Comparison of ENCODE assay signal across 8 cellular contexts in the genomic region with DNA sequence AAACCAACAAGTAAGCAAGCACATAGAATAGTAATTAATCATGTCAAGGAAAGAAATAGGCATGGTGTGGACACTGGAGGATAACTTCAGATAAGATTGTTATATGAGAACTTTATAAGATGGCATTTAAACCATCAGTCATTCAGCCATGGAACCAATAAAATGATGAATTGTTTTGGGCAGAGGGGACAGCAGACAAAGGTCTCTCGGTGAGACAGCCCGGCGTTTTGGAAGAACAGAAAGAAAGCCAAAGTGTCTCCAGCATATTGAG. TPM values are rescaled to one million over a fixed set of nuclear protein-coding genes. Genes with fewer than 3 reads are reported as not detected.
DNase-seq lines count a peak whose midpoint lies in the region; ATAC-seq, FAIRE-seq and TF ChIP-seq lines count a peak whose summit lies in the region.

No MANE protein-coding gene starts in this region.

- intact Hi-C loops in mucosa of descending colon (cut with DNase I, micrococcal nuclease) = no loop called here

- peak; percentile 76 for FAIRE-seq in islet of Langerhans (lab: Jason Lieb, UNC)

- peak; percentile 5 for DNase-seq in NCI-H2107 treated with DMSO at 0.1 percent for 48 hours (lab: John Stamatoyannopoulos, UW; ENCODE audit: unreplicated experiment)
- no peak for DNase-seq in NCI-H2107 (lab: John Stamatoyannopoulos, UW)
- no peak for DNase-seq in stimulated activated naive CD8-positive, alpha-beta T cell treated with anti-CD3 and anti-CD28 coated beads, Interleukin-15, amount 100 ng/mL, for 72 hours
- DNase-seq in cerebellar nuclear complex (lab: John Stamatoyannopoulos, UW) = no peak
- DNase-seq in activated CD4-positive, CD25-positive, alpha-beta regulatory T cell (lab: John Stamatoyannopoulos, UW) = no peak
- DNase-seq in mucosa of descending colon = no peak

- H3K9me3 ChIP-seq in mucosa of descending colon = no peaks in the 10 kb centered on the region

- no peaks in the 10 kb centered on the region for H3K36me3 ChIP-seq in mucosa of descending colon (ENCODE audit: low read depth)

- TF ChIP-seq CTCF in mucosa of descending colon (IDR thresholded peaks at IDR 0.05) = no peak

- ATAC-seq in activated T-helper 17 cell treated with anti-CD3 and anti-CD28 coated beads, Interleukin-2, amount 50 U/mL, for 72 hours (replicated peaks) = no peak
- ATAC-seq in stimulated activated naive CD8-positive, alpha-beta T cell treated with anti-CD3 and anti-CD28 coated beads, Interleukin-15, amount 100 ng/mL, for 72 hours = no peak
- no peak for ATAC-seq in mucosa of descending colon

- peak overlapping the region; percentile 100 for H3K4me3 Mint-ChIP-seq in activated T-helper 17 cell treated with anti-CD3 and anti-CD28 coated beads, Interleukin-2, amount 50 U/mL, for 72 hours
- peak overlapping the region; percentile 94 for H3K4me3 Mint-ChIP-seq in stimulated activated naive CD8-positive, alpha-beta T cell treated with anti-CD3 and anti-CD28 coated beads, Interleukin-15, amount 100 ng/mL, for 72 hours

- H3K9me3 Mint-ChIP-seq in activated T-helper 17 cell treated with anti-CD3 and anti-CD28 coated beads, Interleukin-2, amount 50 U/mL, for 72 hours = no peaks in the 10 kb centered on the region
- H3K9me3 Mint-ChIP-seq in stimulated activated naive CD8-positive, alpha-beta T cell treated with anti-CD3 and anti-CD28 coated beads, Interleukin-15, amount 100 ng/mL, for 72 hours = no peaks in the 10 kb centered on the region

- H3K4me1 Mint-ChIP-seq in activated T-helper 17 cell treated with anti-CD3 and anti-CD28 coated beads, Interleukin-2, amount 50 U/mL, for 72 hours = peaks cover 30% of the 10 kb centered on the region
- peaks cover 34% of the 10 kb centered on the region for H3K4me1 Mint-ChIP-seq in stimulated activated naive CD8-positive, alpha-beta T cell treated with anti-CD3 and anti-CD28 coated beads, Interleukin-15, amount 100 ng/mL, for 72 hours

- no peak overlapping the region for H3K4me3 ChIP-seq in mucosa of descending colon

- H3K36me3 Mint-ChIP-seq in activated T-helper 17 cell treated with anti-CD3 and anti-CD28 coated beads, Interleukin-2, amount 50 U/mL, for 72 hours (ENCODE audit: low read depth) = peaks cover 33% of the 10 kb centered on the region

- H3K4me1 ChIP-seq in mucosa of descending colon (ENCODE audit: low read depth) = peaks cover 7% of the 10 kb centered on the region

- peak overlapping the region; percentile 100 for H3K27ac Mint-ChIP-seq in activated T-helper 17 cell treated with anti-CD3 and anti-CD28 coated beads, Interleukin-2, amount 50 U/mL, for 72 hours
- peak overlapping the region in 1 of 2 donors; percentile 53 for H3K27ac Mint-ChIP-seq in stimulated activated naive CD8-positive, alpha-beta T cell treated with anti-CD3 and anti-CD28 coated beads, Interleukin-15, amount 100 ng/mL, for 72 hours

- H3K27me3 Mint-ChIP-seq in activated T-helper 17 cell treated with anti-CD3 and anti-CD28 coated beads, Interleukin-2, amount 50 U/mL, for 72 hours = no peaks in the 10 kb centered on the region
- no peaks in the 10 kb centered on the region for H3K27me3 Mint-ChIP-seq in stimulated activated naive CD8-positive, alpha-beta T cell treated with anti-CD3 and anti-CD28 coated beads, Interleukin-15, amount 100 ng/mL, for 72 hours

RNA-seq across cellular contexts. Expression of a gene that starts 0.8 kb away (rescaled TPM):
- total RNA-seq in activated T-helper 17 cell treated with anti-CD3 and anti-CD28 coated beads, Interleukin-2, amount 50 U/mL, for 72 hours = 10 to 100 TPM; 49.9 to 66.7 TPM
- total RNA-seq in mucosa of descending colon = 10 to 100 TPM in 1 of 3 donors, 1 to 10 TPM in 2; 7.4 to 12.8 (median 9.0) TPM
